In genomic region chr7:75485979-75486643, GRCh38 we compare ENCODE assay signal across 8 cellular contexts. TPM values are rescaled to one million over a fixed set of nuclear protein-coding genes. Genes with fewer than 3 reads are reported as not detected.
A peak's percentile ranks its signal among the peaks of the same experiment; 100 is the strongest.
DNase-seq lines count a peak whose midpoint lies in the region; ATAC-seq and TF ChIP-seq lines count a peak whose summit lies in the region.
"Not testable (repeated sequence)": the region's sequence is repeated elsewhere in the genome, so short reads cannot be mapped to it uniquely, and the experiment has no call there.

Gene POM121C (minus strand): TSS chr7:75486299. CDS start chr7:75441496, 44,803 bp downstream.

- WGBS in liver = under 1% methylated on average over 49 of the region's 49 CpGs

- not testable (repeated sequence) for TF ChIP-seq CTCF in liver (IDR thresholded peaks at IDR 0.05; ENCODE audit: low read depth, low read length, missing input control)

- H3K9ac ChIP-seq in liver (ENCODE audit: low read depth in 1 of 2, low read length in 2 of 2) = peak within 1 kb of the TSS; percentile 38 to 66

- H3K27ac Mint-ChIP-seq in dendritic cell treated with granulocyte-macrophage colony-stimulating factor and Interleukin-4, amounts not matched to agents 40 ng/mL and 50 ng/mL, for 4 days = peak within 1 kb of the TSS; percentile 86

- intact Hi-C loops in dendritic cell treated with granulocyte-macrophage colony-stimulating factor and Interleukin-4, amounts not matched to agents 40 ng/mL and 50 ng/mL, for 4 days (cut with micrococcal nuclease) = not testable (repeated sequence)

- H3K9me3 Mint-ChIP-seq in dendritic cell treated with granulocyte-macrophage colony-stimulating factor and Interleukin-4, amounts not matched to agents 40 ng/mL and 50 ng/mL, for 4 days = not testable (repeated sequence)

- H3K4me1 Mint-ChIP-seq in dendritic cell treated with granulocyte-macrophage colony-stimulating factor and Interleukin-4, amounts not matched to agents 40 ng/mL and 50 ng/mL, for 4 days (ENCODE audit: low read depth) = peaks cover 22% of the 10 kb centered on the region

- not testable (repeated sequence) for H3K27me3 ChIP-seq in liver (ENCODE audit: control insufficient read depth in 4 of 4, insufficient read depth in 4 of 4, low read length in 3 of 4)

- H3K36me3 ChIP-seq in liver (ENCODE audit: control insufficient read depth in 4 of 4, insufficient read depth in 3 of 4, low read depth in 1 of 4, low read length in 3 of 4) = not testable (repeated sequence)

- not testable (repeated sequence) for H3K4me1 ChIP-seq in liver (ENCODE audit: control insufficient read depth in 4 of 4, insufficient read depth in 4 of 4, low read length in 3 of 4)

- H3K27me3 Mint-ChIP-seq in dendritic cell treated with granulocyte-macrophage colony-stimulating factor and Interleukin-4, amounts not matched to agents 40 ng/mL and 50 ng/mL, for 4 days = not testable (repeated sequence)

- ATAC-seq in GM19372 (IDR thresholded peaks at IDR 0.05; ENCODE audit: low read depth, unreplicated experiment) = peak; percentile 96
- ATAC-seq in HG03521 (IDR thresholded peaks at IDR 0.05; ENCODE audit: unreplicated experiment) = peak; percentile 99

- peak within 1 kb of the TSS; percentile 82 to 85 for H3K27ac ChIP-seq in liver (ENCODE audit: low read depth in 1 of 2, low read length in 2 of 2)

- peak within 1 kb of the TSS; percentile 91 for H3K4me3 Mint-ChIP-seq in dendritic cell treated with granulocyte-macrophage colony-stimulating factor and Interleukin-4, amounts not matched to agents 40 ng/mL and 50 ng/mL, for 4 days

- peaks cover 26% of the 10 kb centered on the region for H3K36me3 Mint-ChIP-seq in dendritic cell treated with granulocyte-macrophage colony-stimulating factor and Interleukin-4, amounts not matched to agents 40 ng/mL and 50 ng/mL, for 4 days (ENCODE audit: low read depth)

- TF ChIP-seq RAD21 in liver (IDR thresholded peaks at IDR 0.05) = peak; percentile 20 to 48

- DNase-seq in C1 segment of cervical spinal cord (lab: John Stamatoyannopoulos, UW) (peak; percentile 33 to 94 (median 84)), NCI-H748 (lab: John Stamatoyannopoulos, UW; ENCODE audit: unreplicated experiment) (peak; percentile 88)
- peak; percentile 80 for DNase-seq in activated CD4-positive, alpha-beta T cell treated with anti-CD3 and anti-CD28 coated beads, Interleukin-2, amount 50 U/mL, for 1 hour
- peak; percentile 88 for DNase-seq in stimulated activated CD4-positive, alpha-beta T cell treated with anti-CD3 and anti-CD28 coated beads, Interleukin-4, amount 100 ng/mL, for 1 hour

- H3K4me3 ChIP-seq in liver (ENCODE audit: low read depth in 1 of 3, low read length in 3 of 3) = peak within 1 kb of the TSS; percentile 65 to 79 (median 75)

- not testable (repeated sequence) for H3K9me3 ChIP-seq in liver (ENCODE audit: control insufficient read depth in 4 of 4, low read length in 3 of 4)

TF ChIP-seq in liver, 16 proteins besides CTCF, POLR2A, EP300 and RAD21:
- TF ChIP-seq HNF4A (conservative IDR thresholded peaks at IDR 0.05) = peak; percentile 57 to 80
- peak; percentile 24 for TF ChIP-seq TAF1 (conservative IDR thresholded peaks at IDR 0.05)
- peak; percentile 65 for TF ChIP-seq SP1 (IDR thresholded peaks at IDR 0.05)
- TF ChIP-seq GABPA (IDR thresholded peaks at IDR 0.05 in 1 of 2, conservative IDR thresholded peaks at IDR 0.05 in 1 of 2) = peak; percentile 76 to 95
- TF ChIP-seq JUND (IDR thresholded peaks at IDR 0.05) = peak; percentile 10 to 43
- peak; percentile 43 for TF ChIP-seq HNF4G (IDR thresholded peaks at IDR 0.05)
- peak in 1 of 2 donors; percentile 48 for TF ChIP-seq EGR1 (IDR thresholded peaks at IDR 0.05; ENCODE audit: low read depth in 2 of 2)
- peak; percentile 72 for TF ChIP-seq NR2F2 (IDR thresholded peaks at IDR 0.05)
- TF ChIP-seq RXRA (IDR thresholded peaks at IDR 0.05) = peak; percentile 66 to 88
- TF ChIP-seq, protein P1, sequence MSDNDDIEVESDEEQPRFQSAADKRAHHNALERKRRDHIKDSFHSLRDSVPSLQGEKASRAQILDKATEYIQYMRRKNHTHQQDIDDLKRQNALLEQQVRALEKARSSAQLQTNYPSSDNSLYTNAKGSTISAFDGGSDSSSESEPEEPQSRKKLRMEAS (IDR thresholded peaks at IDR 0.05) = peak; percentile 89
- TF ChIP-seq ZBTB33 (IDR thresholded peaks at IDR 0.05) = peak; percentile 89
- peak; percentile 71 for TF ChIP-seq YY1 (IDR thresholded peaks at IDR 0.05)
- TF ChIP-seq REST (IDR thresholded peaks at IDR 0.05) = peak; percentile 45

RNA-seq across cellular contexts. Expression of gene POM121C, which starts in this region (rescaled TPM):
- 10 to 100 TPM in 1 of 2 donors, 1 to 10 TPM in 1; 6.4 to 15.6 TPM for total RNA-seq in liver
- 10 to 100 TPM in 1 of 2 donors, 1 to 10 TPM in 1; 8.9 to 10.3 TPM for polyA plus RNA-seq in liver

Comparison
In these comparisons a context has a peak if more than half of its experiments do, and no peak if none do; other contexts are left out.
1. Peak in every context shown above with its lines: DNase-seq, ATAC-seq, H3K4me3 ChIP-seq and H3K27ac ChIP-seq.